8 cellular contexts compared by ENCODE assay signal in the genomic region with DNA sequence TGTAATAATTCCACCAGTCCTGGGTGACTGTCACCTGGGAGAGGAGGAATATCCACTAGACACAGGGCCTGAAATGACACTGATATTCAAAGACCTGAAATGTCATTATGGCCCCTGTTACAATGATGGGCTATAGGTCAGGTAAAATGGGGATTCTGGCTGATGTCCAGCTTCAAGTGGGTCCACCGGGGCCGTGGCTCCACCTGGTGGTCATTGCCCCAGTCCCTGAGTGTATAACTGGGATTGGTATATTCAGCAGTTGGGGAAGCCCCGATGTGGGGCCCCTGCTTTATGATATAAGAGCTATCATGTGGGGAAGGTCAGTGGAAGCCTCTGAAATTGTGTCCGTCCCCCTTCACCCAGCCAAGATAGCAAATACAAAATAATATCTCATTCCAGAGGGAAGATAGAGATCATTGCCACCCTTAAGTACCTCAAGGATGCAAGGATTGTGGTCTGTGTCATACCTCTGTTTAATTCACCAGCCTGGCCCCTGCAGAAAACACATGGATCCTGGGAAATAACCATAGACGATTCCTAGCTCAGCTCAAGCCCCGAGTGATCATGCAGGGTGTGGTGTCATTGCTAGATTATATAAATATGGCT. TPM values are rescaled to one million over a fixed set of nuclear protein-coding genes. Genes with fewer than 3 reads are reported as not detected.
DNase-seq lines count a peak whose midpoint lies in the region; ATAC-seq and TF ChIP-seq lines count a peak whose summit lies in the region.

No MANE protein-coding gene starts in this region.

- no peaks in the 10 kb centered on the region for H3K27me3 Mint-ChIP-seq in chondrocyte (ENCODE audit: low read depth)

- H3K27me3 ChIP-seq in liver (ENCODE audit: control insufficient read depth in 4 of 4, insufficient read depth in 4 of 4, low read length in 3 of 4): no peaks in the 10 kb centered on the region

- TF ChIP-seq RAD21 in liver (IDR thresholded peaks at IDR 0.05): peak; percentile 90 to 92

- no peak overlapping the region for H3K27ac ChIP-seq in liver (ENCODE audit: low read depth in 1 of 2, low read length in 2 of 2)

- no peaks in the 10 kb centered on the region for H3K36me3 Mint-ChIP-seq in chondrocyte (ENCODE audit: low read depth)

- peak; percentile 86 for ATAC-seq in stimulated activated naive CD8-positive, alpha-beta T cell treated with anti-CD3 and anti-CD28 coated beads, Interleukin-15, Interleukin-2, amounts not matched to agents 100 U/mL and 50 U/mL, for 24 hours

- peaks cover 25% of the 10 kb centered on the region for H3K4me1 Mint-ChIP-seq in chondrocyte (ENCODE audit: low read depth)

- WGBS in liver: 18% methylated on average over 6 of the region's 6 CpGs

- TF ChIP-seq CTCF in chondrocyte (IDR thresholded peaks at IDR 0.05) (peak; percentile 93), liver (IDR thresholded peaks at IDR 0.05; ENCODE audit: low read depth, low read length, missing input control) (peak; percentile 62)

- H3K27ac Mint-ChIP-seq in chondrocyte (ENCODE audit: unreplicated experiment): no peak overlapping the region

- H3K4me3 Mint-ChIP-seq in chondrocyte (ENCODE audit: unreplicated experiment): no peak overlapping the region

- peak; percentile 50 for DNase-seq in DMS153 treated with DMSO at 0.1 percent for 48 hours (lab: John Stamatoyannopoulos, UW; ENCODE audit: unreplicated experiment)
- DNase-seq in DMS153 (lab: John Stamatoyannopoulos, UW): no peak
- peak; percentile 60 for DNase-seq in NCI-H146 (lab: John Stamatoyannopoulos, UW)
- DNase-seq in activated CD4-positive, CD25-positive, alpha-beta regulatory T cell treated with anti-CD3 and anti-CD28 coated beads, Interleukin-2, amount 50 U/mL, for 72 hours: peak; percentile 61
- DNase-seq in chondrocyte (ENCODE audit: low spot score): no peak
- peak; percentile 74 for DNase-seq in stimulated activated naive CD8-positive, alpha-beta T cell treated with anti-CD3 and anti-CD28 coated beads, Interleukin-15, Interleukin-2, amounts not matched to agents 100 U/mL and 50 U/mL, for 24 hours
- no peak for DNase-seq in cortex of kidney (lab: John Stamatoyannopoulos, UW)

- H3K4me3 ChIP-seq in liver (ENCODE audit: low read depth in 1 of 3, low read length in 3 of 3): no peak overlapping the region

- no peak overlapping the region for H3K9ac ChIP-seq in liver (ENCODE audit: low read depth in 1 of 2, low read length in 2 of 2)

- H3K4me1 ChIP-seq in liver (ENCODE audit: control insufficient read depth in 4 of 4, insufficient read depth in 4 of 4, low read length in 3 of 4): peaks cover 0 to 10% (median 4%) of the 10 kb centered on the region in 4 donors

- no peaks in the 10 kb centered on the region for H3K9me3 Mint-ChIP-seq in chondrocyte (ENCODE audit: low read depth)

- no peaks in the 10 kb centered on the region for H3K9me3 ChIP-seq in liver (ENCODE audit: control insufficient read depth in 4 of 4, low read length in 3 of 4)

- no peaks in the 10 kb centered on the region for H3K36me3 ChIP-seq in liver (ENCODE audit: control insufficient read depth in 4 of 4, insufficient read depth in 3 of 4, low read depth in 1 of 4, low read length in 3 of 4)

TF ChIP-seq in liver, 16 proteins besides CTCF, POLR2A, EP300 and RAD21:
- TF ChIP-seq ATF3 (IDR thresholded peaks at IDR 0.05) (no peak), FOXA2 (IDR thresholded peaks at IDR 0.05) (no peak), YY1 (IDR thresholded peaks at IDR 0.05) (no peak), HNF4G (IDR thresholded peaks at IDR 0.05) (no peak), HNF4A (conservative IDR thresholded peaks at IDR 0.05) (no peak)
- TF ChIP-seq, protein P1, sequence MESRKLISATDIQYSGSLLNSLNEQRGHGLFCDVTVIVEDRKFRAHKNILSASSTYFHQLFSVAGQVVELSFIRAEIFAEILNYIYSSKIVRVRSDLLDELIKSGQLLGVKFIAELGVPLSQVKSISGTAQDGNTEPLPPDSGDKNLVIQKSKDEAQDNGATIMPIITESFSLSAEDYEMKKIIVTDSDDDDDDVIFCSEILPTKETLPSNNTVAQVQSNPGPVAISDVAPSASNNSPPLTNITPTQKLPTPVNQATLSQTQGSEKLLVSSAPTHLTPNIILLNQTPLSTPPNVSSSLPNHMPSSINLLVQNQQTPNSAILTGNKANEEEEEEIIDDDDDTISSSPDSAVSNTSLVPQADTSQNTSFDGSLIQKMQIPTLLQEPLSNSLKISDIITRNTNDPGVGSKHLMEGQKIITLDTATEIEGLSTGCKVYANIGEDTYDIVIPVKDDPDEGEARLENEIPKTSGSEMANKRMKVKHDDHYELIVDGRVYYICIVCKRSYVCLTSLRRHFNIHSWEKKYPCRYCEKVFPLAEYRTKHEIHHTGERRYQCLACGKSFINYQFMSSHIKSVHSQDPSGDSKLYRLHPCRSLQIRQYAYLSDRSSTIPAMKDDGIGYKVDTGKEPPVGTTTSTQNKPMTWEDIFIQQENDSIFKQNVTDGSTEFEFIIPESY (IDR thresholded peaks at IDR 0.05): no peak

RNA-seq across cellular contexts. Expression of gene PLEKHO1, which starts 19.3 kb away (rescaled TPM):
- total RNA-seq in chondrocyte (40.7 to 55.4 TPM (median 52.5 TPM) in 3 replicates), liver (1 to 10 TPM; 5.8 to 8.8 TPM)
- 1 to 10 TPM; 3.5 to 6.3 TPM for polyA plus RNA-seq in liver

Comparison
In these comparisons a context has a peak if more than half of its experiments do, and no peak if none do; other contexts are left out.
1. DNase-seq: peak in DMS153 treated with DMSO at 0.1 percent for 48 hours (single experiment), NCI-H146 (single experiment), activated CD4-positive, CD25-positive, alpha-beta regulatory T cell treated with anti-CD3 and anti-CD28 coated beads, Interleukin-2, amount 50 U/mL, for 72 hours (single experiment) and stimulated activated naive CD8-positive, alpha-beta T cell treated with anti-CD3 and anti-CD28 coated beads, Interleukin-15, Interleukin-2, amounts not matched to agents 100 U/mL and 50 U/mL, for 24 hours (single experiment); none in DMS153 (single experiment), chondrocyte (single experiment) and cortex of kidney (single experiment).